1 cellular context compared by ENCODE assay signal in genomic region chr11:121451178-121451981, GRCh38.
A peak's percentile ranks its signal among the peaks of the same experiment; 100 is the strongest.
TF ChIP-seq lines count a peak whose summit lies in the region.

No MANE protein-coding gene starts in this region.

TF ChIP-seq in HepG2, 621 proteins besides CTCF, POLR2A, EP300 and RAD21 (continued from another document and continues in another):
- 0 out of 2 replicates have a peak, but pooled peaks have one; percentile 20 for TF ChIP-seq POLR2AphosphoS5 (IDR thresholded peaks at IDR 0.05; ENCODE audit: low read depth, low read length)
- no peak for TF ChIP-seq THAP9 (CRISPR knock-in tag; IDR thresholded peaks at IDR 0.05; ENCODE audit: borderline replicate concordance)
- TF ChIP-seq ZNF639 (CRISPR knock-in tag; conservative IDR thresholded peaks at IDR 0.05) = no peak
- peak; percentile 46; the same call in 1 of the 2 replicates for TF ChIP-seq ZNF687 (CRISPR knock-in tag; IDR thresholded peaks at IDR 0.05)
- 0 out of 2 replicates have a peak, but pooled peaks have one; percentile 1 for TF ChIP-seq ZFX (CRISPR knock-in tag; IDR thresholded peaks at IDR 0.05; ENCODE audit: low read depth)
- TF ChIP-seq RXRA (CRISPR knock-in tag; IDR thresholded peaks at IDR 0.05) = no peak; the same call in 1 of the 2 replicates
- no peak for TF ChIP-seq ZNF513 (CRISPR knock-in tag; conservative IDR thresholded peaks at IDR 0.05)
- no peak for TF ChIP-seq TRIM22 (IDR thresholded peaks at IDR 0.05)
- TF ChIP-seq ZBTB39 (CRISPR knock-in tag; IDR thresholded peaks at IDR 0.05) = no peak
- no peak for TF ChIP-seq CAMTA2 (CRISPR knock-in tag; IDR thresholded peaks at IDR 0.05; ENCODE audit: borderline replicate concordance)
- TF ChIP-seq ONECUT2 (CRISPR knock-in tag; IDR thresholded peaks at IDR 0.05) = no peak
- TF ChIP-seq ISX (CRISPR knock-in tag; conservative IDR thresholded peaks at IDR 0.05) = no peak
- TF ChIP-seq MATR3 (CRISPR knock-in tag; IDR thresholded peaks at IDR 0.05) = no peak
- no peak for TF ChIP-seq BCL3 (CRISPR knock-in tag; IDR thresholded peaks at IDR 0.05)
- no peak for TF ChIP-seq CC2D1A (CRISPR knock-in tag; IDR thresholded peaks at IDR 0.05)
- no peak for TF ChIP-seq FUBP1 (CRISPR knock-in tag; IDR thresholded peaks at IDR 0.05; ENCODE audit: borderline replicate concordance)
- TF ChIP-seq CEBPB (IDR thresholded peaks at IDR 0.05; ENCODE audit: borderline replicate concordance, low read depth, low read length) = no peak
- no peak for TF ChIP-seq CENPBD1 (CRISPR knock-in tag; IDR thresholded peaks at IDR 0.05; ENCODE audit: borderline replicate concordance, low read depth)
- no peak for TF ChIP-seq MYPOP (CRISPR knock-in tag; IDR thresholded peaks at IDR 0.05)
- TF ChIP-seq DRAP1 (CRISPR knock-in tag; IDR thresholded peaks at IDR 0.05) = peak; percentile 53; the same call in 1 of the 2 replicates
- no peak for TF ChIP-seq SOX6 (IDR thresholded peaks at IDR 0.05)
- peak; percentile 57 for TF ChIP-seq SOX6 (CRISPR knock-in tag; IDR thresholded peaks at IDR 0.05)
- TF ChIP-seq TEAD3 (CRISPR knock-in tag; optimal IDR thresholded peaks at IDR 0.05; ENCODE audit: borderline replicate concordance) = peak; percentile 55
- TF ChIP-seq ZNF33A (CRISPR knock-in tag; IDR thresholded peaks at IDR 0.05; ENCODE audit: borderline replicate concordance) = no peak
- TF ChIP-seq RXRB (CRISPR knock-in tag; IDR thresholded peaks at IDR 0.05; ENCODE audit: borderline replicate concordance) = peak; percentile 54; the same call in 1 of the 2 replicates
- no peak for TF ChIP-seq ZNF446 (CRISPR knock-in tag; IDR thresholded peaks at IDR 0.05)
- TF ChIP-seq TBX2 (CRISPR knock-in tag; IDR thresholded peaks at IDR 0.05; ENCODE audit: borderline replicate concordance) = peak; percentile 20; the same call in 1 of the 2 replicates
- TF ChIP-seq ZNF605 (CRISPR knock-in tag; IDR thresholded peaks at IDR 0.05) = peak; percentile 40; the same call in 1 of the 2 replicates
- TF ChIP-seq ZEB1 (IDR thresholded peaks at IDR 0.05; ENCODE audit: insufficient replicate concordance, low read depth) = peak; percentile 97
- TF ChIP-seq RCOR2 (CRISPR knock-in tag; IDR thresholded peaks at IDR 0.05) = no peak
